ENCODE assay signal across 23 cellular contexts in the genomic region with DNA sequence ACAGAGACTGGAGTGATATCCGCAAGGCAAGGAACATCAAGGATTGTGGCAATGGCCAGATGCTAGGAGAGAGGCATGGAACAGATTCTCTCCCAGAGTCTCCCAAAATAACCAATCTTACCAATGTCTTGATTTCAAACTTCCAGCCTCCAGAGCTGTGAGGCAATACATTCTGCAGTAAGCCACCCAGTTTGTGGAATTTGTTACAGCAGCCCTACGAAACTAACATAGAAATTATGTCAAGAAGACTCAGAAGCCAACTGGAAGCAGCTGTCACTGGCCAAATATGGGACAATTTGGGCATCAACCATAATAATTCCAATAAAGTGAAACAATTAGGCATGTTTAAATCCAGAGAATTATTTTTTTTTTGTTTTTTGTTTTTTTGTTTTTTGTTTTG.
"Had no signal": no experiment of that assay in that cellular context is flagged by ENCODE, and none has a peak within 500 bp of the region (broad histone marks: within the 10 kb centered on the region; RNA-seq: fewer than 3 reads in every experiment).

No MANE protein-coding gene starts in this region.

- H3K4me3 ChIP-seq: colonic mucosa, coronary artery, dorsolateral prefrontal cortex, esophagus muscularis mucosa, esophagus squamous epithelium, gastrocnemius medialis, gastroesophageal sphincter, heart left ventricle had no signal

- H3K27ac ChIP-seq: colonic mucosa, coronary artery, dorsolateral prefrontal cortex, epithelial cell of prostate, esophagus muscularis mucosa, esophagus squamous epithelium, foreskin keratinocyte, gastrocnemius medialis, gastroesophageal sphincter, heart left ventricle had no signal

- H3K4me1 ChIP-seq: colonic mucosa, esophagus muscularis mucosa, esophagus squamous epithelium, foreskin keratinocyte, gastrocnemius medialis, gastroesophageal sphincter, heart left ventricle had no signal

- DNase-seq: colonic mucosa; cortex of kidney; dermis blood vessel endothelial cell; dorsolateral prefrontal cortex; effector CD4-positive, alpha-beta T cell; effector CD8-positive, alpha-beta T cell; effector memory CD4-positive, alpha-beta T cell; effector memory CD8-positive, alpha-beta T cell; endodermal cell; erythroblast; esophagus squamous epithelium; foreskin fibroblast; foreskin keratinocyte; foreskin melanocyte; gastrocnemius medialis; glutamatergic neuron; head of caudate nucleus; heart left ventricle had no signal

- H3K36me3 ChIP-seq: colonic mucosa, esophagus muscularis mucosa, esophagus squamous epithelium, gastrocnemius medialis, gastroesophageal sphincter, heart left ventricle had no signal

- H3K27me3 ChIP-seq: colonic mucosa, esophagus muscularis mucosa, esophagus squamous epithelium, gastrocnemius medialis, gastroesophageal sphincter, heart left ventricle had no signal

- H3K9me3 ChIP-seq: colonic mucosa had no signal

- ATAC-seq: effector memory CD8-positive, alpha-beta T cell; esophagus mucosa; foreskin keratinocyte; gastrocnemius medialis; gastroesophageal sphincter; heart left ventricle had no signal
